23 cellular contexts compared by ENCODE assay signal in genomic region chr4:133856736-133857355, GRCh38.
DNase-seq lines count a peak whose midpoint lies in the region; ATAC-seq and TF ChIP-seq lines count a peak whose summit lies in the region.
"Had no signal": no experiment of that assay in that cellular context is flagged by ENCODE, and none has a peak within 500 bp of the region (broad histone marks: within the 10 kb centered on the region; RNA-seq: fewer than 3 reads in every experiment).

No MANE protein-coding gene starts in this region.

- dilution Hi-C loops in IMR-90 (cut with HindIII; ENCODE audit: low sequenced_read_pairs, unreplicated experiment): no loop called here

- DNase-seq in AG09319 (ENCODE audit: extremely low read depth, low read depth) (peak; percentile 3), GM04503 (ENCODE audit: low read depth) (peak; percentile 61), IMR-90 (peak; percentile 42), fibroblast of gingiva (ENCODE audit: low read depth) (peak; percentile 20), NCI-H2107 (lab: John Stamatoyannopoulos, UW) (no peak), HPDE6-E6E7 (ENCODE audit: extremely low spot score) (no peak)
- DNase-seq in activated CD4-positive, alpha-beta memory T cell treated with anti-CD3 and anti-CD28 coated beads, Interleukin-2, amount 10 ng/mL, durations not matched to agents 7 days and 5 days: no peak
- DNase-seq: 8988T; ACHN; CD4-positive, alpha-beta T cell; GDM1; KG1; MM.1S; NCI-H1048; NCI-H1417; NCI-H1694; NCI-H2029 treated with DMSO at 0.1 percent for 48 hours; NCI-H345; NCI-H510A treated with DMSO at 0.1 percent for 48 hours; SK-N-SH; SW 1271 had no signal

- no peak overlapping the region for H3K4me3 ChIP-seq in IMR-90 (ENCODE audit: insufficient read depth, low read depth, low read length)
- H3K4me3 ChIP-seq: BLaER1 treated with 17β-estradiol and CSF1 and Interleukin-3, amounts not matched to agents 10 nM and 100 nM had no signal

- H3K23ac ChIP-seq in IMR-90 (ENCODE audit: low read depth, low read length): no peak overlapping the region

- TF ChIP-seq CTCF in AG09319 (IDR thresholded peaks at IDR 0.05; ENCODE audit: low read depth, low read length) (no peak), IMR-90 (conservative IDR thresholded peaks at IDR 0.05; ENCODE audit: low read depth, low read length) (no peak)

- BruUV-seq in IMR-90 (replicated peaks; lab: Mats Ljungman, UMichigan): no TSS peak

- H2BK5ac ChIP-seq in IMR-90 (ENCODE audit: low read depth, low read length, poor library complexity, severe bottlenecking): no peak overlapping the region

- ATAC-seq in IMR-90 (ENCODE audit: low read depth) (peak; percentile 56; the same call in 1 of the 2 replicates), HG03159 (IDR thresholded peaks at IDR 0.05; ENCODE audit: unreplicated experiment) (no peak)

- H3K27ac ChIP-seq in IMR-90 (ENCODE audit: insufficient read depth, low read length): no peak overlapping the region
- H3K27ac ChIP-seq: BLaER1 treated with 17β-estradiol and CSF1 and Interleukin-3, amounts not matched to agents 10 nM and 100 nM had no signal

- H3K27me3 Mint-ChIP-seq in activated CD4-positive, alpha-beta memory T cell treated with anti-CD3 and anti-CD28 coated beads, Interleukin-2, amount 10 ng/mL, durations not matched to agents 7 days and 5 days: no peaks in the 10 kb centered on the region
- H3K27me3 Mint-ChIP-seq: CD4-positive, alpha-beta T cell had no signal

- no peak overlapping the region for H3K9ac ChIP-seq in IMR-90 (ENCODE audit: low read depth, low read length)
- H3K9ac ChIP-seq: BLaER1 treated with 17β-estradiol and CSF1 and Interleukin-3, amounts not matched to agents 10 nM and 100 nM; SK-N-SH had no signal

- H3K18ac ChIP-seq in IMR-90 (ENCODE audit: low read depth, low read length): no peak overlapping the region

- H2AK9ac ChIP-seq in IMR-90 (replicated peaks; ENCODE audit: low read depth, low read length, poor library complexity): no peak overlapping the region

- CTCF ChIA-PET in IMR-90 (lab: Yijun Ruan, JAX): no interaction called here
- CTCF ChIA-PET in activated CD4-positive, alpha-beta memory T cell treated with anti-CD3 and anti-CD28 coated beads, Interleukin-2, amount 10 ng/mL, durations not matched to agents 7 days and 5 days (lab: Charles Lee): no interaction called here

- H2AFZ ChIP-seq in IMR-90 (replicated peaks; ENCODE audit: low read length, poor library complexity): no peak overlapping the region

- H3K4me1 Mint-ChIP-seq in activated CD4-positive, alpha-beta memory T cell treated with anti-CD3 and anti-CD28 coated beads, Interleukin-2, amount 10 ng/mL, durations not matched to agents 7 days and 5 days: no peaks in the 10 kb centered on the region

- no peaks in the 10 kb centered on the region for H4K20me1 ChIP-seq in IMR-90 (ENCODE audit: insufficient read depth, low read length)
- H4K20me1 ChIP-seq: BLaER1 treated with 17β-estradiol and CSF1 and Interleukin-3, amounts not matched to agents 10 nM and 100 nM had no signal

- H2BK20ac ChIP-seq in IMR-90 (ENCODE audit: low read depth, low read length): no peak overlapping the region

- H4K8ac ChIP-seq in IMR-90 (ENCODE audit: low read depth in 2 of 2, low read length in 2 of 2): peak overlapping the region in 1 of 2 experiments; percentile 9; a peak in 1 of 4 replicates

- peaks cover 2% of the 10 kb centered on the region for H3K9me3 Mint-ChIP-seq in activated CD4-positive, alpha-beta memory T cell treated with anti-CD3 and anti-CD28 coated beads, Interleukin-2, amount 10 ng/mL, durations not matched to agents 7 days and 5 days

- no peak overlapping the region for H3K4ac ChIP-seq in IMR-90 (ENCODE audit: low read depth, low read length)

- H2AK5ac ChIP-seq in IMR-90 (ENCODE audit: low read depth, low read length): no peak overlapping the region

- no peak overlapping the region for H2BK120ac ChIP-seq in IMR-90 (ENCODE audit: low read depth, low read length)

- POLR2A ChIA-PET in IMR-90 (lab: Charles Lee; ENCODE audit: unreplicated experiment): no interaction called here
- POLR2A ChIA-PET in activated CD4-positive, alpha-beta memory T cell treated with anti-CD3 and anti-CD28 coated beads, Interleukin-2, amount 10 ng/mL, durations not matched to agents 7 days and 5 days (lab: Charles Lee): no interaction called here

- H3K4me3 Mint-ChIP-seq in activated CD4-positive, alpha-beta memory T cell treated with anti-CD3 and anti-CD28 coated beads, Interleukin-2, amount 10 ng/mL, durations not matched to agents 7 days and 5 days: no peak overlapping the region
- H3K4me3 Mint-ChIP-seq: CD4-positive, alpha-beta T cell had no signal

- in situ Hi-C loops in IMR-90 (cut with MboI; ENCODE audit: low sequenced_read_pairs): no loop called here

- TF ChIP-seq RAD21 in IMR-90 (IDR thresholded peaks at IDR 0.05; ENCODE audit: low read length): no peak

- no peak overlapping the region for H3K4me2 ChIP-seq in IMR-90 (ENCODE audit: low read depth, low read length)
- H3K4me2 ChIP-seq: BLaER1 treated with 17β-estradiol and CSF1 and Interleukin-3, amounts not matched to agents 10 nM and 100 nM; SK-N-SH had no signal

- H2BK15ac ChIP-seq in IMR-90 (ENCODE audit: low read depth, low read length): no peak overlapping the region

- intact Hi-C loops in IMR-90 (cut with micrococcal nuclease): no loop called here

- no peaks in the 10 kb centered on the region for H3K36me3 ChIP-seq in IMR-90 (ENCODE audit: control insufficient read depth, insufficient read depth, low read length)
- H3K36me3 ChIP-seq: BLaER1 treated with 17β-estradiol and CSF1 and Interleukin-3, amounts not matched to agents 10 nM and 100 nM had no signal

- no peak overlapping the region for H4K91ac ChIP-seq in IMR-90 (ENCODE audit: insufficient read depth, low read depth, low read length)

- H3K27ac Mint-ChIP-seq in activated CD4-positive, alpha-beta memory T cell treated with anti-CD3 and anti-CD28 coated beads, Interleukin-2, amount 10 ng/mL, durations not matched to agents 7 days and 5 days: no peak overlapping the region
- H3K27ac Mint-ChIP-seq: CD4-positive, alpha-beta T cell had no signal

- H3K56ac ChIP-seq in IMR-90 (ENCODE audit: extremely low read depth, insufficient read depth, low read length): no peak overlapping the region

- no peak for TF ChIP-seq POLR2A in IMR-90 (IDR thresholded peaks at IDR 0.05; ENCODE audit: low read depth, low read length)

- H3K9me3 ChIP-seq in IMR-90 (ENCODE audit: control insufficient read depth, insufficient read depth, low read length): no peaks in the 10 kb centered on the region
- H3K9me3 ChIP-seq: BLaER1 treated with 17β-estradiol and CSF1 and Interleukin-3, amounts not matched to agents 10 nM and 100 nM; SK-N-SH had no signal

- no peaks in the 10 kb centered on the region for H3K79me1 ChIP-seq in IMR-90 (ENCODE audit: low read depth in 1 of 2, low read length in 2 of 2)

- H4K5ac ChIP-seq in IMR-90 (ENCODE audit: low read depth, low read length): no peak overlapping the region

- H3K9me1 ChIP-seq in IMR-90 (ENCODE audit: insufficient read depth, low read length): no peaks in the 10 kb centered on the region

- no peaks in the 10 kb centered on the region for H3K27me3 ChIP-seq in IMR-90 (ENCODE audit: control insufficient read depth, insufficient read depth, low read length)
- H3K27me3 ChIP-seq: BLaER1 treated with 17β-estradiol and CSF1 and Interleukin-3, amounts not matched to agents 10 nM and 100 nM had no signal

- H3K4me1 ChIP-seq in IMR-90 (ENCODE audit: control insufficient read depth, insufficient read depth, low read length): no peaks in the 10 kb centered on the region
- H3K4me1 ChIP-seq: BLaER1 treated with 17β-estradiol and CSF1 and Interleukin-3, amounts not matched to agents 10 nM and 100 nM had no signal

- H3K14ac ChIP-seq in IMR-90 (replicated peaks; ENCODE audit: low read depth, low read length): no peak overlapping the region

- no peaks in the 10 kb centered on the region for H3K36me3 Mint-ChIP-seq in activated CD4-positive, alpha-beta memory T cell treated with anti-CD3 and anti-CD28 coated beads, Interleukin-2, amount 10 ng/mL, durations not matched to agents 7 days and 5 days (ENCODE audit: low read depth)

TF ChIP-seq in IMR-90, 13 proteins besides CTCF, POLR2A, EP300 and RAD21:
- no peak for TF ChIP-seq MAFK (IDR thresholded peaks at IDR 0.05; ENCODE audit: low read depth, low read length)
- no peak for TF ChIP-seq CEBPB (IDR thresholded peaks at IDR 0.05; ENCODE audit: low read depth, low read length)
- no peak for TF ChIP-seq MXI1 (IDR thresholded peaks at IDR 0.05; ENCODE audit: borderline replicate concordance, low read depth, low read length)
- no peak for TF ChIP-seq USF2 (IDR thresholded peaks at IDR 0.05; ENCODE audit: low read depth, low read length)
- TF ChIP-seq ELK1 (IDR thresholded peaks at IDR 0.05; ENCODE audit: borderline replicate concordance, low read depth, low read length): no peak
- no peak for TF ChIP-seq NFE2L2 (IDR thresholded peaks at IDR 0.05; ENCODE audit: low read depth, low read length)

Comparison
In these comparisons a context has a peak if more than half of its experiments do, and no peak if none do; other contexts are left out.
1. DNase-seq: peak in AG09319 (single experiment), GM04503 (single experiment), IMR-90 (single experiment) and fibroblast of gingiva (single experiment); none in NCI-H2107 (single experiment), HPDE6-E6E7 (single experiment) and activated CD4-positive, alpha-beta memory T cell treated with anti-CD3 and anti-CD28 coated beads, Interleukin-2, amount 10 ng/mL, durations not matched to agents 7 days and 5 days (single experiment).